ENCODE assay signal across 18 cellular contexts in the genomic region with DNA sequence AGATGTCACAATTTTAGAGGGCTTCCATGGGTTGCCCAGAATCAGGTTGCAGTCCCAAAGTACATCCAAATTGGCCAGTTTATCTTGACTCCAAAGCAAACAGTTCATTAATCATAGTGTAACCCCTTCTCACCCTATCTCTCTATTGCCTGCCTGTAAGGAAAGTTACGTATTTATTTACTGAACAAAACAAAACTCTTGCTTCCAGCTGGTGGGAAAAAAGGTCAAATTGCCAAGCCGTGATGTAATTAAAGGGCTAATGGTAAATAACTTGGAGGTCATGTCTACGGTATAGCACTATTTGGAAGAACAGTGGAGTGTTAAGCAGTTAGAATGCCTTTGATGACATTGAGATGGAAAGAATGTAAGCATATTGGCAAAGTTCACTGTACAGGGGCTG.
A peak's percentile ranks its signal among the peaks of the same experiment; 100 is the strongest.
DNase-seq lines count a peak whose midpoint lies in the region; FAIRE-seq and TF ChIP-seq lines count a peak whose summit lies in the region.
"Had no signal": no experiment of that assay in that cellular context is flagged by ENCODE, and none has a peak within 500 bp of the region (broad histone marks: within the 10 kb centered on the region; RNA-seq: fewer than 3 reads in every experiment).

No MANE protein-coding gene starts in this region.

- H3K27me3 Mint-ChIP-seq in astrocyte (ENCODE audit: low read depth, unreplicated experiment) (no peaks in the 10 kb centered on the region), neural progenitor cell (ENCODE audit: insufficient read depth, low read depth) (no peaks in the 10 kb centered on the region)

- H3K79me2 ChIP-seq in astrocyte (ENCODE audit: insufficient read depth, low read length) = no peaks in the 10 kb centered on the region
- H3K79me2 ChIP-seq in neural progenitor cell (ENCODE audit: low read depth) = no peaks in the 10 kb centered on the region

- H3K4me2 ChIP-seq in astrocyte (ENCODE audit: low read length) = no peak overlapping the region
- no peak overlapping the region for H3K4me2 ChIP-seq in neural progenitor cell
- H3K4me2 ChIP-seq: KMS-11, SK-N-SH had no signal

- H3F3A ChIP-seq in neural progenitor cell (ENCODE audit: low read depth) = no peaks in the 10 kb centered on the region

- H3K4me1 Mint-ChIP-seq in astrocyte (ENCODE audit: low read depth, unreplicated experiment) (peaks cover 7% of the 10 kb centered on the region), neural progenitor cell (peaks cover 4% of the 10 kb centered on the region)

- H4K20me1 ChIP-seq in astrocyte (ENCODE audit: insufficient read depth, low read length) (no peaks in the 10 kb centered on the region), neural progenitor cell (ENCODE audit: low read depth) (no peaks in the 10 kb centered on the region)

- H3K9me3 Mint-ChIP-seq in astrocyte (ENCODE audit: unreplicated experiment) = peaks cover 3% of the 10 kb centered on the region
- H3K9me3 Mint-ChIP-seq in neural progenitor cell = no peaks in the 10 kb centered on the region

- H3K4me1 ChIP-seq in astrocyte (ENCODE audit: insufficient read depth, low read length) = no peaks in the 10 kb centered on the region
- no peaks in the 10 kb centered on the region for H3K4me1 ChIP-seq in neural progenitor cell

- H3K9me3 ChIP-seq in astrocyte (ENCODE audit: insufficient read depth, low read depth, low read length) = no peaks in the 10 kb centered on the region
- no peaks in the 10 kb centered on the region for H3K9me3 ChIP-seq in neural progenitor cell (ENCODE audit: low read depth)
- H3K9me3 ChIP-seq: SK-N-SH had no signal

- no peaks in the 10 kb centered on the region for H3K36me3 Mint-ChIP-seq in astrocyte (ENCODE audit: low read depth, unreplicated experiment)
- H3K36me3 Mint-ChIP-seq in neural progenitor cell = no peaks in the 10 kb centered on the region

- no peak overlapping the region for H3K4me3 Mint-ChIP-seq in astrocyte (ENCODE audit: unreplicated experiment)
- no peak overlapping the region for H3K4me3 Mint-ChIP-seq in neural progenitor cell

- no peak overlapping the region for H2AFZ ChIP-seq in astrocyte (ENCODE audit: low read depth, low read length)
- H2AFZ ChIP-seq in neural progenitor cell (replicated peaks) = no peak overlapping the region

- FAIRE-seq in astrocyte (lab: Jason Lieb, UNC) = no peak
- FAIRE-seq: H1 had no signal

- no peak overlapping the region for H3K9ac ChIP-seq in astrocyte (ENCODE audit: low read length)
- no peak overlapping the region for H3K9ac ChIP-seq in neural progenitor cell
- H3K9ac ChIP-seq: KMS-11, SK-N-SH had no signal

- H3K27ac ChIP-seq in astrocyte (ENCODE audit: low read depth, low read length) (no peak overlapping the region), neural progenitor cell (no peak overlapping the region)
- H3K27ac ChIP-seq: KMS-11 had no signal

- TF ChIP-seq CTCF in astrocyte (IDR thresholded peaks at IDR 0.05; ENCODE audit: insufficient read depth, low read depth, low read length) (no peak), neural progenitor cell (IDR thresholded peaks at IDR 0.05) (no peak)

- H3K27ac Mint-ChIP-seq in astrocyte (ENCODE audit: unreplicated experiment) (no peak overlapping the region), neural progenitor cell (peak overlapping the region; percentile 40)

- H3K36me3 ChIP-seq in astrocyte (ENCODE audit: insufficient read depth, low read length) = no peaks in the 10 kb centered on the region
- no peaks in the 10 kb centered on the region for H3K36me3 ChIP-seq in neural progenitor cell

- H3K27me3 ChIP-seq in astrocyte (ENCODE audit: insufficient read depth, low read length) = no peaks in the 10 kb centered on the region
- H3K27me3 ChIP-seq in neural progenitor cell = no peaks in the 10 kb centered on the region

- DNase-seq in HuH-7 (ENCODE audit: low spot score) = peak; percentile 12
- peak; percentile 25 for DNase-seq in astrocyte (ENCODE audit: low read depth)
- DNase-seq in iris pigment epithelial cell (ENCODE audit: low read depth) = peak; percentile 58
- DNase-seq in neural progenitor cell (ENCODE audit: low spot score) = no peak
- no peak for DNase-seq in DMS114 treated with DMSO at 0.1 percent for 48 hours (lab: John Stamatoyannopoulos, UW; ENCODE audit: unreplicated experiment)
- no peak for DNase-seq in activated naive CD4-positive, alpha-beta T cell (lab: John Stamatoyannopoulos, UW)
- DNase-seq in NCI-H2081 treated with DMSO at 0.1 percent for 48 hours (lab: John Stamatoyannopoulos, UW) = no peak
- DNase-seq: ACHN, AML-193, COR-L47, EL, NCI-H1694, NCI-H2107, NCI-H2227 treated with DMSO at 0.1 percent for 48 hours, NCI-H526 treated with DMSO at 0.1 percent for 48 hours, SK-N-SH had no signal

- no peak overlapping the region for H3K4me3 ChIP-seq in astrocyte (ENCODE audit: insufficient read depth, low read depth, low read length)
- no peak overlapping the region for H3K4me3 ChIP-seq in neural progenitor cell

Comparison
In these comparisons a context has a peak if more than half of its experiments do, and no peak if none do; other contexts are left out.
1. DNase-seq: peak in HuH-7 (single experiment), astrocyte (single experiment) and iris pigment epithelial cell (single experiment); none in neural progenitor cell (single experiment), DMS114 treated with DMSO at 0.1 percent for 48 hours (single experiment), activated naive CD4-positive, alpha-beta T cell (0 of 4) and NCI-H2081 treated with DMSO at 0.1 percent for 48 hours (single experiment).